In genomic region chr1:150516050-150516591, GRCh38 we compare ENCODE assay signal across 8 cellular contexts. TPM values are rescaled to one million over a fixed set of nuclear protein-coding genes. Genes with fewer than 3 reads are reported as not detected.
A peak's percentile ranks its signal among the peaks of the same experiment; 100 is the strongest.
DNase-seq lines count a peak whose midpoint lies in the region; ATAC-seq, FAIRE-seq and TF ChIP-seq lines count a peak whose summit lies in the region.

No MANE protein-coding gene starts in this region.

- no peak for TF ChIP-seq CTCF in Loucy (conservative IDR thresholded peaks at IDR 0.05; ENCODE audit: low read length)
- TF ChIP-seq CTCF in fibroblast of pulmonary artery (IDR thresholded peaks at IDR 0.05; ENCODE audit: low read length, missing control alignments) = no peak
- no peak for TF ChIP-seq CTCF in pancreas (IDR thresholded peaks at IDR 0.05)

- H3K4me3 ChIP-seq in Loucy (ENCODE audit: low read length, poor library complexity, severe bottlenecking) = peak overlapping the region; percentile 78
- peak overlapping the region; percentile 67 for H3K4me3 ChIP-seq in fibroblast of pulmonary artery (replicated peaks; ENCODE audit: low read depth, low read length)
- peak overlapping the region; percentile 33 to 54 (median 46) for H3K4me3 ChIP-seq in pancreas

- H3K9me3 ChIP-seq in Loucy (ENCODE audit: insufficient read depth, low read depth, low read length) (no peaks in the 10 kb centered on the region), pancreas (no peaks in the 10 kb centered on the region)

- H3K27me3 ChIP-seq in Loucy (ENCODE audit: insufficient read depth, low read length, poor library complexity, severe bottlenecking) = no peaks in the 10 kb centered on the region
- no peaks in the 10 kb centered on the region for H3K27me3 ChIP-seq in pancreas

- FAIRE-seq in pancreas (lab: Jason Lieb, UNC) = no peak

- DNase-seq in EH (ENCODE audit: low read depth) (peak; percentile 33), UCSD-AML1 (lab: John Stamatoyannopoulos, UW; ENCODE audit: unreplicated experiment) (peak; percentile 26), fibroblast of pulmonary artery (ENCODE audit: low read depth) (peak; percentile 13), pancreas (no peak), T1000 (lab: John Stamatoyannopoulos, UW) (no peak)

- H3K9me2 ChIP-seq in Loucy (replicated peaks; ENCODE audit: low read depth, low read length) = no peaks in the 10 kb centered on the region

- no peaks in the 10 kb centered on the region for H4K20me1 ChIP-seq in Loucy (ENCODE audit: insufficient read depth, low read length, poor library complexity, severe bottlenecking)

- 6 to 8% methylated on average over 19 of the region's 19 CpGs for WGBS in pancreas, 2 donors

- peak overlapping the region; percentile 83 for H3K4me2 ChIP-seq in Loucy (ENCODE audit: low read depth, low read length, poor library complexity, severe bottlenecking)

- no peaks in the 10 kb centered on the region for H3K79me2 ChIP-seq in Loucy (ENCODE audit: insufficient read depth, low read length)

- H3K4me1 ChIP-seq in Loucy (ENCODE audit: insufficient read depth, low read length, poor library complexity, severe bottlenecking) = peaks cover 11% of the 10 kb centered on the region
- peaks cover 0 to 7% (median 4%) of the 10 kb centered on the region in 3 donors for H3K4me1 ChIP-seq in pancreas

- no peaks in the 10 kb centered on the region for H3F3A ChIP-seq in Loucy (ENCODE audit: low read depth)

- peak overlapping the region; percentile 49 to 90 (median 71) for H3K27ac ChIP-seq in pancreas

- peak overlapping the region; percentile 96 for H2AFZ ChIP-seq in Loucy (ENCODE audit: low read length)

- ATAC-seq in pancreas (peak in 3 of 4 donors; percentile 1 to 15 (median 4)), HG03439 (IDR thresholded peaks at IDR 0.05; ENCODE audit: unreplicated experiment) (no peak), GM19035 (IDR thresholded peaks at IDR 0.05; ENCODE audit: unreplicated experiment) (no peak)

- intact Hi-C loops in pancreas (cut with DNase I) = no loop called here

- H3K36me3 ChIP-seq in Loucy (ENCODE audit: insufficient read depth, low read length) (no peaks in the 10 kb centered on the region), pancreas (no peaks in the 10 kb centered on the region)

- peak overlapping the region; percentile 69 for H3K9ac ChIP-seq in Loucy (ENCODE audit: low read depth, low read length, poor library complexity, severe bottlenecking)

RNA-seq across cellular contexts. Expression of gene FALEC, which starts 0.6 kb away (rescaled TPM):
- total RNA-seq in pancreas = not detected
- not detected for polyA plus RNA-seq in pancreas

RNA-seq across cellular contexts. Expression of gene ECM1, which starts 8.2 kb away (rescaled TPM):
- 1 to 10 TPM in 4 of 6 donors, under 1 TPM in 2; 0.63 to 5.6 (median 1.8) TPM for total RNA-seq in pancreas
- polyA plus RNA-seq in pancreas = 1 to 10 TPM; 2.6 to 6.1 TPM

RNA-seq across cellular contexts. Expression of gene TARS2, which starts 28.9 kb away (rescaled TPM):
- total RNA-seq in pancreas = 10 to 100 TPM in 2 of 6 donors, 1 to 10 TPM in 4; 6.9 to 12.1 (median 8.2) TPM
- 10 to 100 TPM; 11.3 to 13.6 TPM for polyA plus RNA-seq in pancreas

RNA-seq across cellular contexts. Expression of gene ADAMTSL4, which starts 33.1 kb away (rescaled TPM):
- 1 to 10 TPM; 1.3 to 6.2 (median 3.0) TPM for total RNA-seq in pancreas
- 1 to 10 TPM; 3.5 to 8.0 TPM for polyA plus RNA-seq in pancreas

Comparison
In these comparisons a context has a peak if more than half of its experiments do, and no peak if none do; other contexts are left out.
1. DNase-seq: peak in EH (single experiment), UCSD-AML1 (single experiment) and fibroblast of pulmonary artery (single experiment); none in pancreas (0 of 6) and T1000 (single experiment).
2. ATAC-seq: peak in pancreas (3 of 4); none in HG03439 (single experiment) and GM19035 (single experiment).
3. Peak in every context shown above with its lines, with median percentiles within 50 percentile points of each other: H3K4me3 ChIP-seq.